ENCODE assay signal across 38 cellular contexts in genomic region chr2:231725476-231725875, GRCh38.
"Had no signal": no experiment of that assay in that cellular context is flagged by ENCODE, and none has a peak within 500 bp of the region (broad histone marks: within the 10 kb centered on the region; RNA-seq: fewer than 3 reads in every experiment).

No MANE protein-coding gene starts in this region.

- H3K4me3 Mint-ChIP-seq: activated CD4-positive, alpha-beta memory T cell treated with anti-CD3 and anti-CD28 coated beads, Interleukin-2, amount 10 ng/mL, durations not matched to agents 7 days and 5 days; activated CD4-positive, alpha-beta T cell treated with anti-CD3 and anti-CD28 coated beads for 36 hours; activated CD4-positive, alpha-beta T cell treated with anti-CD3 and anti-CD28 coated beads, Interleukin-2, amount 10 ng/mL, durations not matched to agents 7 days and 5 days; activated CD8-positive, alpha-beta memory T cell treated with anti-CD3 and anti-CD28 coated beads, Interleukin-2, amount 10 ng/mL, durations not matched to agents 7 days and 5 days; activated CD8-positive, alpha-beta T cell treated with anti-CD3 and anti-CD28 coated beads, Interleukin-2, amount 10 ng/mL, durations not matched to agents 7 days and 5 days; activated naive CD4-positive, alpha-beta T cell treated with anti-CD3 and anti-CD28 coated beads, Interleukin-2, amount 10 ng/mL, durations not matched to agents 7 days and 5 days; activated naive CD4-positive, alpha-beta T cell treated with anti-CD3 and anti-CD28 coated beads, Interleukin-2, amount 50 U/mL, for 24 hours; activated naive CD8-positive, alpha-beta T cell; activated naive CD8-positive, alpha-beta T cell treated with anti-CD3 and anti-CD28 coated beads, Interleukin-2, amount 10 ng/mL, durations not matched to agents 7 days and 5 days; activated naive CD8-positive, alpha-beta T cell treated with anti-CD3 and anti-CD28 coated beads, Interleukin-2, amount 50 U/mL, for 24 hours; activated T-cell treated with anti-CD3 and anti-CD28 coated beads, Interleukin-2, amount 50 U/mL, for 24 hours; central memory CD8-positive, alpha-beta T cell; T-cell; T-helper 2 cell treated with Interferon-gamma antibody and Interleukin-4, amounts not matched to agents 5 μg/mL and 100 μg/mL, for 36 hours; WTC11 had no signal

- H3K27me3 Mint-ChIP-seq: activated CD4-positive, alpha-beta memory T cell treated with anti-CD3 and anti-CD28 coated beads, Interleukin-2, amount 10 ng/mL, durations not matched to agents 7 days and 5 days; activated CD4-positive, alpha-beta T cell treated with anti-CD3 and anti-CD28 coated beads for 36 hours; activated CD4-positive, alpha-beta T cell treated with anti-CD3 and anti-CD28 coated beads, Interleukin-2, amount 10 ng/mL, durations not matched to agents 7 days and 5 days; activated CD8-positive, alpha-beta memory T cell treated with anti-CD3 and anti-CD28 coated beads, Interleukin-2, amount 10 ng/mL, durations not matched to agents 7 days and 5 days; activated naive CD4-positive, alpha-beta T cell treated with anti-CD3 and anti-CD28 coated beads, Interleukin-2, amount 50 U/mL, for 24 hours; activated naive CD8-positive, alpha-beta T cell; activated naive CD8-positive, alpha-beta T cell treated with anti-CD3 and anti-CD28 coated beads, Interleukin-2, amount 10 ng/mL, durations not matched to agents 7 days and 5 days; activated naive CD8-positive, alpha-beta T cell treated with anti-CD3 and anti-CD28 coated beads, Interleukin-2, amount 50 U/mL, for 24 hours; activated T-cell treated with anti-CD3 and anti-CD28 coated beads, Interleukin-2, amount 50 U/mL, for 24 hours; central memory CD8-positive, alpha-beta T cell; T-cell had no signal

- H3K9me3 ChIP-seq: ascending aorta, breast epithelium had no signal

- H3K27ac Mint-ChIP-seq: activated CD4-positive, alpha-beta memory T cell treated with anti-CD3 and anti-CD28 coated beads, Interleukin-2, amount 10 ng/mL, durations not matched to agents 7 days and 5 days; activated CD4-positive, alpha-beta T cell treated with anti-CD3 and anti-CD28 coated beads for 36 hours; activated CD8-positive, alpha-beta memory T cell treated with anti-CD3 and anti-CD28 coated beads, Interleukin-2, amount 10 ng/mL, durations not matched to agents 7 days and 5 days; activated CD8-positive, alpha-beta T cell treated with anti-CD3 and anti-CD28 coated beads, Interleukin-2, amount 10 ng/mL, durations not matched to agents 7 days and 5 days; activated naive CD4-positive, alpha-beta T cell treated with anti-CD3 and anti-CD28 coated beads, Interleukin-2, amount 10 ng/mL, durations not matched to agents 7 days and 5 days; activated naive CD4-positive, alpha-beta T cell treated with anti-CD3 and anti-CD28 coated beads, Interleukin-2, amount 50 U/mL, for 24 hours; activated naive CD8-positive, alpha-beta T cell; activated naive CD8-positive, alpha-beta T cell treated with anti-CD3 and anti-CD28 coated beads, Interleukin-2, amount 10 ng/mL, durations not matched to agents 7 days and 5 days; activated naive CD8-positive, alpha-beta T cell treated with anti-CD3 and anti-CD28 coated beads, Interleukin-2, amount 50 U/mL, for 24 hours; activated T-cell treated with anti-CD3 and anti-CD28 coated beads, Interleukin-2, amount 50 U/mL, for 24 hours; activated T-helper 2 cell treated with anti-CD3 and anti-CD28 coated beads, Interferon-gamma antibody, Interleukin-2, Interleukin-4, amounts not matched to agents 10 μg/mL and 5 μg/mL and 100 μg/mL, durations not matched to agents 14 hours and 24 hours and 36 hours; T-cell; T-helper 2 cell treated with Interferon-gamma antibody and Interleukin-4, amounts not matched to agents 5 μg/mL and 100 μg/mL, for 36 hours; WTC11 had no signal

- FAIRE-seq: TTC549 had no signal

- H3K4me1 ChIP-seq: ascending aorta, breast epithelium had no signal

- H3K27ac ChIP-seq: ascending aorta, brain microvascular endothelial cell, breast epithelium, VCaP had no signal

- ATAC-seq: activated CD4-positive, alpha-beta T cell treated with anti-CD3 and anti-CD28 coated beads for 36 hours; activated CD4-positive, CD25-positive, alpha-beta regulatory T cell treated with anti-CD3 and anti-CD28 coated beads, Interleukin-2, amount 50 U/mL, for 24 hours; activated CD8-positive, alpha-beta memory T cell treated with anti-CD3 and anti-CD28 coated beads, Interleukin-2, amount 10 ng/mL, durations not matched to agents 7 days and 5 days; activated CD8-positive, alpha-beta T cell treated with anti-CD3 and anti-CD28 coated beads, Interleukin-2, amount 10 ng/mL, durations not matched to agents 7 days and 5 days; activated naive CD8-positive, alpha-beta T cell treated with anti-CD3 and anti-CD28 coated beads, Interleukin-2, amount 50 U/mL, for 24 hours; T-cell; WTC11 had no signal

- H3K36me3 Mint-ChIP-seq: activated CD8-positive, alpha-beta memory T cell treated with anti-CD3 and anti-CD28 coated beads, Interleukin-2, amount 10 ng/mL, durations not matched to agents 7 days and 5 days; activated naive CD4-positive, alpha-beta T cell treated with anti-CD3 and anti-CD28 coated beads, Interleukin-2, amount 10 ng/mL, durations not matched to agents 7 days and 5 days; activated naive CD4-positive, alpha-beta T cell treated with anti-CD3 and anti-CD28 coated beads, Interleukin-2, amount 50 U/mL, for 24 hours; activated naive CD8-positive, alpha-beta T cell treated with anti-CD3 and anti-CD28 coated beads, Interleukin-2, amount 10 ng/mL, durations not matched to agents 7 days and 5 days; WTC11 had no signal

- DNase-seq: activated CD4-positive, alpha-beta memory T cell treated with anti-CD3 and anti-CD28 coated beads, Interleukin-2, amount 10 ng/mL, durations not matched to agents 7 days and 5 days; activated CD4-positive, alpha-beta T cell treated with anti-CD3 and anti-CD28 coated beads for 1 hour; activated CD4-positive, alpha-beta T cell treated with anti-CD3 and anti-CD28 coated beads for 36 hours; activated CD4-positive, alpha-beta T cell treated with anti-CD3 and anti-CD28 coated beads for 48 hours; activated CD4-positive, alpha-beta T cell treated with anti-CD3 and anti-CD28 coated beads, Interleukin-2, amount 10 ng/mL, durations not matched to agents 7 days and 5 days; activated CD4-positive, alpha-beta T cell treated with anti-CD3 and anti-CD28 coated beads, Interleukin-2, amount 50 U/mL, for 48 hours; activated CD4-positive, CD25-positive, alpha-beta regulatory T cell; activated CD8-positive, alpha-beta memory T cell treated with anti-CD3 and anti-CD28 coated beads for 24 hours; activated CD8-positive, alpha-beta memory T cell treated with anti-CD3 and anti-CD28 coated beads, Interleukin-2, amount 10 ng/mL, durations not matched to agents 7 days and 5 days; activated CD8-positive, alpha-beta memory T cell treated with anti-CD3 and anti-CD28 coated beads, Interleukin-2, amount 50 U/mL, for 48 hours; activated CD8-positive, alpha-beta T cell treated with anti-CD3 and anti-CD28 coated beads, Interleukin-2, amount 10 ng/mL, durations not matched to agents 7 days and 5 days; activated effector memory CD4-positive, alpha-beta T cell treated with Interleukin-2 at 50 U/mL for 16 hours; activated gamma-delta T cell; activated naive CD4-positive, alpha-beta T cell treated with anti-CD3 and anti-CD28 coated beads, Interleukin-2, amount 10 ng/mL, durations not matched to agents 7 days and 5 days; activated naive CD4-positive, alpha-beta T cell treated with Interleukin-2 at 50 U/mL for 16 hours; activated naive CD8-positive, alpha-beta T cell treated with anti-CD3 and anti-CD28 coated beads, Interleukin-2, amount 10 ng/mL, durations not matched to agents 7 days and 5 days; activated naive CD8-positive, alpha-beta T cell treated with anti-CD3 and anti-CD28 coated beads, Interleukin-2, amount 50 U/mL, for 24 hours; activated T-cell treated with anti-CD3 and anti-CD28 coated beads, Interleukin-2, amount 50 U/mL, for 24 hours; activated T-cell treated with anti-CD3 and anti-CD28 coated beads, Interleukin-2, amount 50 U/mL, for 48 hours; amygdala; anterior cingulate cortex; brain microvascular endothelial cell; caudate nucleus; cerebellar nuclear complex; T-cell; T-helper 2 cell; T-helper 9 cell had no signal

- H3K36me3 ChIP-seq: brain microvascular endothelial cell, breast epithelium had no signal

- H3K4me1 Mint-ChIP-seq: activated CD4-positive, alpha-beta memory T cell treated with anti-CD3 and anti-CD28 coated beads, Interleukin-2, amount 10 ng/mL, durations not matched to agents 7 days and 5 days; activated CD4-positive, alpha-beta T cell treated with anti-CD3 and anti-CD28 coated beads for 36 hours; activated naive CD4-positive, alpha-beta T cell treated with anti-CD3 and anti-CD28 coated beads, Interleukin-2, amount 50 U/mL, for 24 hours; activated naive CD8-positive, alpha-beta T cell treated with anti-CD3 and anti-CD28 coated beads, Interleukin-2, amount 50 U/mL, for 24 hours; central memory CD8-positive, alpha-beta T cell; T-cell had no signal

- H3K4me3 ChIP-seq: ascending aorta, breast epithelium had no signal

- H3K27me3 ChIP-seq: ascending aorta, brain microvascular endothelial cell, breast epithelium had no signal
